ENCODE assay signal across 24 cellular contexts in genomic region chr5:107268241-107268640, GRCh38.
DNase-seq lines count a peak whose midpoint lies in the region; ATAC-seq, FAIRE-seq and TF ChIP-seq lines count a peak whose summit lies in the region.
"Had no signal": no experiment of that assay in that cellular context is flagged by ENCODE, and none has a peak within 500 bp of the region (broad histone marks: within the 10 kb centered on the region; RNA-seq: fewer than 3 reads in every experiment).

No MANE protein-coding gene starts in this region.

- H3K27ac ChIP-seq in PC-9 = no peak overlapping the region
- no peak overlapping the region for H3K27ac ChIP-seq in HepG2 (ENCODE audit: extremely low read length, insufficient read depth, low read length)
- H3K27ac ChIP-seq: SJSA1 had no signal

- no peaks in the 10 kb centered on the region for H3K79me2 ChIP-seq in PC-9 (ENCODE audit: low read depth)
- no peaks in the 10 kb centered on the region for H3K79me2 ChIP-seq in HepG2 (ENCODE audit: insufficient read depth, low read length)

- H3K4me2 ChIP-seq in PC-9 = no peak overlapping the region
- no peak overlapping the region for H3K4me2 ChIP-seq in HepG2 (ENCODE audit: low read depth, low read length)

- H3K9ac ChIP-seq in HepG2 (ENCODE audit: insufficient read depth, low read depth, low read length) = no peak overlapping the region

- H3K9me3 ChIP-seq in PC-9 (ENCODE audit: insufficient read depth, low read depth) (no peaks in the 10 kb centered on the region), HepG2 (ENCODE audit: low read length) (no peaks in the 10 kb centered on the region)
- H3K9me3 ChIP-seq: SJSA1 had no signal

- DNase-seq in ELR (ENCODE audit: low read depth) (peak; percentile 53), LHCN-M2 (ENCODE audit: low read depth) (peak; percentile 57), choroid plexus epithelial cell (ENCODE audit: low read depth) (peak; percentile 31), fibroblast of peridontal ligament (ENCODE audit: extremely low read depth) (peak; percentile 56), PC-9 (no peak), HepG2 (ENCODE audit: low spot score) (no peak)
- no peak for DNase-seq in activated T-cell treated with anti-CD3 and anti-CD28 coated beads, Interleukin-2, amount 50 U/mL, for 48 hours
- DNase-seq: Calu3, DMS79 treated with DMSO at 0.1 percent for 48 hours, H7, Kasumi-1, MV-4-11, NCI-H1105, NCI-H1436 treated with DMSO at 0.1 percent for 48 hours, NCI-H187 treated with DMSO at 0.1 percent for 48 hours, NCI-H2171 treated with DMSO at 0.1 percent for 48 hours, NCI-H345, NCI-H510A treated with DMSO at 0.1 percent for 48 hours, NCI-H748 treated with DMSO at 0.1 percent for 48 hours had no signal

- H3F3A ChIP-seq in PC-9 (ENCODE audit: insufficient read depth, low read depth) = no peaks in the 10 kb centered on the region

- ATAC-seq in HG02840 (IDR thresholded peaks at IDR 0.05; ENCODE audit: low FRiP score, unreplicated experiment) (no peak), HepG2 (no peak)
- ATAC-seq: K562, Right ventricle myocardium inferior had no signal

- POLR2A ChIA-PET in PC-9 (lab: Charles Lee; ENCODE audit: unreplicated experiment) = no interaction called here
- POLR2A ChIA-PET in HepG2 (lab: Yijun Ruan, JAX) = no interaction called here

- H3K9me2 ChIP-seq in PC-9 (ENCODE audit: insufficient read depth) = no peaks in the 10 kb centered on the region

- no peak for TF ChIP-seq RAD21 in HepG2 (CRISPR knock-in tag; IDR thresholded peaks at IDR 0.05)

- TF ChIP-seq EP300 in HepG2 (IDR thresholded peaks at IDR 0.05; ENCODE audit: low read depth in 2 of 2, low read length in 2 of 2) = no peak
- TF ChIP-seq EP300 in HepG2 (CRISPR knock-in tag; IDR thresholded peaks at IDR 0.05; ENCODE audit: borderline replicate concordance) = no peak

- no peak for FAIRE-seq in HepG2 (lab: Jason Lieb, UNC)
- FAIRE-seq: GM18507, K562 had no signal

- 0% methylated on average over 2 of the region's 2 CpGs for WGBS in HepG2 (ENCODE audit: low lambda C conversion rate)

- H3K4me3 ChIP-seq in choroid plexus epithelial cell (ENCODE audit: low read depth, low read length) (no peak overlapping the region), PC-9 (no peak overlapping the region), HepG2 (replicated peaks in 1 of 3; ENCODE audit: insufficient read depth in 1 of 3, low read depth in 2 of 3, low read length in 3 of 3) (no peak overlapping the region)
- H3K4me3 ChIP-seq: K562, SJSA1 had no signal

- in situ Hi-C loops in HepG2 (cut with HindIII; ENCODE audit: extremely low pct_ligation_motif_present, low pct_unique_long_range_greater_than_20kb) = no loop called here

- no TSS peak for BruUV-seq in PC-9 (replicated peaks; lab: Mats Ljungman, UMichigan)
- no TSS peak for BruUV-seq in HepG2 (replicated peaks; lab: Mats Ljungman, UMichigan)

- H4K20me1 ChIP-seq in PC-9 (ENCODE audit: insufficient read depth) (no peaks in the 10 kb centered on the region), HepG2 (ENCODE audit: insufficient read depth, low read length) (no peaks in the 10 kb centered on the region)

- TF ChIP-seq POLR2A in HepG2 (IDR thresholded peaks at IDR 0.05; ENCODE audit: insufficient read depth in 1 of 2, low read depth in 2 of 2, low read length in 2 of 2) = no peak

- CTCF ChIA-PET in PC-9 (lab: Charles Lee) (no interaction called here), HepG2 (lab: Yijun Ruan, JAX; ENCODE audit: low intra/inter-chr PET ratio, low total read pairs) (no interaction called here)

- H3K4me1 ChIP-seq in PC-9 (replicated peaks; ENCODE audit: insufficient read depth) (0 out of 2 replicates have a peak, but pooled peaks cover 6% of the 10 kb centered on the region), HepG2 (ENCODE audit: insufficient read depth, low read length) (no peaks in the 10 kb centered on the region)
- H3K4me1 ChIP-seq: SJSA1 had no signal

- no peak overlapping the region for H2AFZ ChIP-seq in PC-9
- H2AFZ ChIP-seq in HepG2 (ENCODE audit: low read length) = no peak overlapping the region

- no peak for TF ChIP-seq CTCF in choroid plexus epithelial cell (conservative IDR thresholded peaks at IDR 0.05; ENCODE audit: low read depth, low read length)
- no peak for TF ChIP-seq CTCF in PC-9 (conservative IDR thresholded peaks at IDR 0.05)
- no peak for TF ChIP-seq CTCF in HepG2 (CRISPR knock-in tag; IDR thresholded peaks at IDR 0.05)

- intact Hi-C loops in PC-9 (cut with micrococcal nuclease; ENCODE audit: unreplicated experiment) (no loop called here), HepG2 (cut with micrococcal nuclease; ENCODE audit: unreplicated experiment) (no loop called here)

- H3K27me3 ChIP-seq in PC-9 (ENCODE audit: insufficient read depth, low read depth) (no peaks in the 10 kb centered on the region), HepG2 (ENCODE audit: control insufficient read depth in 1 of 2, insufficient read depth in 2 of 2, low read length in 2 of 2) (no peaks in the 10 kb centered on the region)

- H3K36me3 ChIP-seq in PC-9 (ENCODE audit: low read depth) (no peaks in the 10 kb centered on the region), HepG2 (replicated peaks in 1 of 2; ENCODE audit: control insufficient read depth in 1 of 2, insufficient read depth in 2 of 2, low read length in 2 of 2) (no peaks in the 10 kb centered on the region)
- H3K36me3 ChIP-seq: SJSA1 had no signal

TF ChIP-seq in HepG2, 621 proteins besides CTCF, POLR2A, EP300 and RAD21:
- TF ChIP-seq MXD1 (CRISPR knock-in tag; IDR thresholded peaks at IDR 0.05) (no peak), MYPOP (CRISPR knock-in tag; IDR thresholded peaks at IDR 0.05) (no peak), ZNF788 (CRISPR knock-in tag; IDR thresholded peaks at IDR 0.05; ENCODE audit: borderline replicate concordance) (no peak), NFE2L2 (IDR thresholded peaks at IDR 0.05; ENCODE audit: low read length) (no peak), ZBTB26 (CRISPR knock-in tag; IDR thresholded peaks at IDR 0.05; ENCODE audit: borderline replicate concordance) (no peak), DPF2 (CRISPR knock-in tag; IDR thresholded peaks at IDR 0.05; ENCODE audit: borderline replicate concordance, low read depth) (no peak), ZSCAN5A (CRISPR knock-in tag; IDR thresholded peaks at IDR 0.05; ENCODE audit: borderline replicate concordance) (no peak)

Comparison
In these comparisons a context has a peak if more than half of its experiments do, and no peak if none do; other contexts are left out.
1. DNase-seq: peak in ELR (single experiment), LHCN-M2 (single experiment), choroid plexus epithelial cell (single experiment) and fibroblast of peridontal ligament (single experiment); none in PC-9 (0 of 2), activated T-cell treated with anti-CD3 and anti-CD28 coated beads, Interleukin-2, amount 50 U/mL, for 48 hours (0 of 2) and HepG2 (single experiment).